12 cellular contexts compared by ENCODE assay signal in the genomic region with DNA sequence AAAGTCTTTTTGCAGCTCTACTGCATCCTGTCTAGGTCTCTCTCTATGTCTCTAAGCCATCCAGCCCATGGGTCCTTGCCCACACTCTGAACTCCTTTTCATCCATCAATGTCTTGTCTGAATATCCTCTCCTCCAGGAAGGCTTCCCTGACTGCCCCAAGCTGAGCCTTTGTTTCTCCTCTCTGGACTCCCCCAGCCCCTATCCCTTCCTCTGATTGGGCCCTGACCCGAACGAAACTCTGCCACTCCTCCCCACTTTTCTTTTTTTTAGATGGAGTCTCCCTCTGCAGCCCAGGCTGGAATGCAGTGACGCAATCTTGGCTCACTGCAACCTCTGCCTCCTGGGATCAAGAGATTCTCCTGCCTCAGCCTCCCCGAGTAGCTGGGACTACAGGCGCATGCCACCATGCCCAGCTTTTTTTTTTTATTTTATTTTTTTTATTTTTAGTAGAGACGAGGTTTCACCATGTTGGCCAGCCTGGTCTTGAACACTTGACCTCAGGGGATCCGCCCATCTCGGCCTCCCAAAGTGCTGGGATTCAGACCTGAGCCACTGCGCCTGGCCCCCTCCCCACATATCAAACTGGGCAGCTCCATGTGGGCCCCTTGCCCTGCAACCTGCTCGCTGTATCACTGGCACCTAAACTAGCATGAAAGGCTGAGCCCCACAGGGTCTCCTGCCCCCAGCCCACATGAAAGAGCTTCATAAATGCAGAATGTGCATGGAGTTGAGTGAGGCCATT. TPM values are rescaled to one million over a fixed set of nuclear protein-coding genes. Genes with fewer than 3 reads are reported as not detected.
A peak's percentile ranks its signal among the peaks of the same experiment; 100 is the strongest.
DNase-seq lines count a peak whose midpoint lies in the region; ATAC-seq and TF ChIP-seq lines count a peak whose summit lies in the region.
"Had no signal": no experiment of that assay in that cellular context is flagged by ENCODE, and none has a peak within 500 bp of the region (broad histone marks: within the 10 kb centered on the region; RNA-seq: fewer than 3 reads in every experiment).

No MANE protein-coding gene starts in this region.

- H3K4me3 Mint-ChIP-seq in glutamatergic neuron (ENCODE audit: unreplicated experiment) (peak overlapping the region; percentile 99), osteocyte (ENCODE audit: unreplicated experiment) (peak overlapping the region; percentile 68)

- ATAC-seq in Panc1 = peak; percentile 40; the same call in 1 of the 2 replicates
- no peak for ATAC-seq in GM18870 (IDR thresholded peaks at IDR 0.05; ENCODE audit: unreplicated experiment)
- no peak for ATAC-seq in upper lobe of left lung (ENCODE audit: low FRiP score in 2 of 2)

- POLR2A ChIA-PET in Panc1 (lab: Charles Lee) = interaction anchor here (0.8 kb wide), 1 partner anchor 11 kb away, joined by 3 read pairs; no protein-coding TSS in a partner anchor

- H3K27me3 Mint-ChIP-seq in glutamatergic neuron (ENCODE audit: unreplicated experiment) (peaks cover 6% of the 10 kb centered on the region), osteocyte (ENCODE audit: unreplicated experiment) (peaks cover 17% of the 10 kb centered on the region)

- H3K4me1 Mint-ChIP-seq in glutamatergic neuron (ENCODE audit: low read depth, unreplicated experiment) (peaks cover 3% of the 10 kb centered on the region), osteocyte (ENCODE audit: unreplicated experiment) (peaks cover 21% of the 10 kb centered on the region)

- CTCF ChIA-PET in Panc1 (lab: Charles Lee) = interaction anchor here (0.6 kb wide), 1 partner anchor 86 kb away, joined by 3 read pairs; no protein-coding TSS in a partner anchor

- BruUV-seq in Panc1 (replicated peaks; lab: Mats Ljungman, UMichigan) = no TSS peak

- DNase-seq in Panc1 (ENCODE audit: low read depth, low spot score) (no peak), glutamatergic neuron (no peak), osteocyte (ENCODE audit: extremely low spot score, unreplicated experiment) (no peak), upper lobe of left lung (no peak)
- DNase-seq in effector CD8-positive, alpha-beta T cell (lab: John Stamatoyannopoulos, UW) = no peak
- DNase-seq: foreskin melanocyte, SJCRH30 had no signal

- H3K36me3 Mint-ChIP-seq in glutamatergic neuron (ENCODE audit: unreplicated experiment) = no peaks in the 10 kb centered on the region
- H3K36me3 Mint-ChIP-seq in osteocyte (ENCODE audit: unreplicated experiment) = no peaks in the 10 kb centered on the region

- H3K36me3 ChIP-seq in ES-I3 (ENCODE audit: insufficient read depth, low read length) = no peaks in the 10 kb centered on the region
- H3K36me3 ChIP-seq in Panc1 (ENCODE audit: control insufficient read depth, insufficient read depth, low read length) = peaks cover 4% of the 10 kb centered on the region; the same call in 1 of the 2 replicates
- no peaks in the 10 kb centered on the region for H3K36me3 ChIP-seq in upper lobe of left lung
- H3K36me3 ChIP-seq: brain microvascular endothelial cell, SJCRH30 had no signal

- in situ Hi-C loops in Panc1 (cut with HindIII; ENCODE audit: low pct_unique_long_range_greater_than_20kb, low sequenced_read_pairs) = no loop called here

- WGBS in upper lobe of left lung, 2 donors = 63 to 69% methylated on average over 10 of the region's 10 CpGs

- H3K27ac ChIP-seq in Panc1 (ENCODE audit: low read length) (no peak overlapping the region), upper lobe of left lung (no peak overlapping the region)
- H3K27ac ChIP-seq: brain microvascular endothelial cell, psoas muscle, SJCRH30 had no signal

- peak overlapping the region; percentile 56; the same call in 1 of the 2 replicates for H3K9ac ChIP-seq in ES-I3 (ENCODE audit: low read depth, low read length)

- TF ChIP-seq CTCF in Panc1 (IDR thresholded peaks at IDR 0.05) = no peak
- no peak for TF ChIP-seq CTCF in glutamatergic neuron (IDR thresholded peaks at IDR 0.05; ENCODE audit: partially characterized antibody, unreplicated experiment)
- no peak for TF ChIP-seq CTCF in osteocyte (IDR thresholded peaks at IDR 0.05)
- TF ChIP-seq CTCF in upper lobe of left lung (IDR thresholded peaks at IDR 0.05) = no peak

- no peaks in the 10 kb centered on the region for H3K9me3 Mint-ChIP-seq in glutamatergic neuron (ENCODE audit: unreplicated experiment)
- H3K9me3 Mint-ChIP-seq in osteocyte (ENCODE audit: unreplicated experiment) = no peaks in the 10 kb centered on the region

- H3K9me3 ChIP-seq in ES-I3 (ENCODE audit: control insufficient read depth, insufficient read depth, low read length) = no peaks in the 10 kb centered on the region
- no peaks in the 10 kb centered on the region for H3K9me3 ChIP-seq in Panc1 (ENCODE audit: control insufficient read depth, insufficient read depth, low read depth, low read length)
- H3K9me3 ChIP-seq in upper lobe of left lung = no peaks in the 10 kb centered on the region
- H3K9me3 ChIP-seq: psoas muscle, SJCRH30 had no signal

- H3K4me1 ChIP-seq in ES-I3 (ENCODE audit: insufficient read depth, low read length) = peaks cover 7% of the 10 kb centered on the region; the same call in 1 of the 2 replicates
- H3K4me1 ChIP-seq in Panc1 (ENCODE audit: control insufficient read depth, insufficient read depth, low read length) = 0 out of 2 replicates have a peak, but pooled peaks cover 2% of the 10 kb centered on the region
- H3K4me1 ChIP-seq in upper lobe of left lung = peaks cover 15 to 30% (median 17%) of the 10 kb centered on the region in 4 donors
- H3K4me1 ChIP-seq: SJCRH30 had no signal

- no peak for TF ChIP-seq POLR2A in upper lobe of left lung (IDR thresholded peaks at IDR 0.05)

- intact Hi-C loops in Panc1 (cut with micrococcal nuclease; ENCODE audit: unreplicated experiment) = no loop called here

- H3K27me3 ChIP-seq in Panc1 (ENCODE audit: control insufficient read depth, insufficient read depth, low read length) = no peaks in the 10 kb centered on the region
- peaks cover 0 to 28% (median 20%) of the 10 kb centered on the region in 4 donors for H3K27me3 ChIP-seq in upper lobe of left lung
- H3K27me3 ChIP-seq: brain microvascular endothelial cell had no signal

- H3K27ac Mint-ChIP-seq in glutamatergic neuron (ENCODE audit: unreplicated experiment) = peak overlapping the region; percentile 89
- no peak overlapping the region for H3K27ac Mint-ChIP-seq in osteocyte (ENCODE audit: unreplicated experiment)
- H3K27ac Mint-ChIP-seq: CD14-positive monocyte had no signal

- TF ChIP-seq EP300 in upper lobe of left lung (IDR thresholded peaks at IDR 0.05) = no peak

- H3K4me3 ChIP-seq in Panc1 (ENCODE audit: low read depth in 2 of 2, low read length in 2 of 2) = no peak overlapping the region
- H3K4me3 ChIP-seq in upper lobe of left lung = no peak overlapping the region
- H3K4me3 ChIP-seq: psoas muscle, SJCRH30 had no signal

RNA-seq across cellular contexts. Expression of gene UNC13A, which starts 0.9 kb away (rescaled TPM):
- total RNA-seq in Panc1 (2021; ENCODE audit: unreplicated experiment) (0.46 TPM), glutamatergic neuron (ENCODE audit: unreplicated experiment) (79.7 TPM), osteocyte (1.3 and 1.6 TPM in 2 replicates), upper lobe of left lung (under 1 TPM in 5 of 6 donors, not detected in 1; under 0.01 to 0.54 (median 0.33) TPM)
- 0.46 TPM for polyA plus RNA-seq in Panc1 (2012; ENCODE audit: insufficient read length)
- polyA plus RNA-seq: CD14-positive monocyte had no signal

RNA-seq across cellular contexts. Expression of gene MAP1S, which starts 30.3 kb away (rescaled TPM):
- 56.6 TPM for total RNA-seq in Panc1 (2021; ENCODE audit: unreplicated experiment)
- polyA plus RNA-seq in Panc1 (2012; ENCODE audit: insufficient read length) = 93.7 TPM
- 111 TPM for total RNA-seq in glutamatergic neuron (ENCODE audit: unreplicated experiment)
- 56.5 and 63.1 TPM in 2 replicates for total RNA-seq in osteocyte
- 10 to 100 TPM; 23.6 to 87.9 (median 63.7) TPM for total RNA-seq in upper lobe of left lung

Comparison
In these comparisons a context has a peak if more than half of its experiments do, and no peak if none do; other contexts are left out.
1. RNA of gene UNC13A, which starts 0.9 kb away (total RNA-seq): 79.7 TPM in glutamatergic neuron (single experiment); 1.3 to 1.6 TPM in osteocyte, 0.46 TPM in Panc1 (single experiment) and under 0.01 to 0.54 TPM in upper lobe of left lung; every median in the first group is over 10 times any median in the second.